19 cellular contexts compared by ENCODE assay signal in the genomic region with DNA sequence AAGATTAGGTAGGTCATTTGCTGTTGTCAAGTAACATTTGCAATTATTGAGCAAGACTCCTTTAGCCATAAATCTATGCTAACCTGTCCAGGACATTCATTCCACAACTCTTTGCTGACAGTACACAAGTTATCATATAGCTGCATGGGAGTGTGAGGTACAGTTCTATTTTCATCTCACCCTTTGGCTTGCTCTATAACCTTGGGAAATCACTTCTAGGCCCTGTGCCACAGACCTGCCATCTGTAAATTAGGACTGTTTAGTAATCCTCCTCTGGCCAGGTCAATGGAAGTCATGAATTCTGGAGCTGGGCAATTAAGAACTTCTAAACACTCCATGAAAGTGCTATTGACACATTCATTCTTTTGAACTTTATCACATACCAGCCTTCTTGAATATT. TPM values are rescaled to one million over a fixed set of nuclear protein-coding genes. Genes with fewer than 3 reads are reported as not detected.
DNase-seq lines count a peak whose midpoint lies in the region; ATAC-seq, FAIRE-seq and TF ChIP-seq lines count a peak whose summit lies in the region.
"Had no signal": no experiment of that assay in that cellular context is flagged by ENCODE, and none has a peak within 500 bp of the region (broad histone marks: within the 10 kb centered on the region; RNA-seq: fewer than 3 reads in every experiment).

No MANE protein-coding gene starts in this region.

- no peak overlapping the region for H3K27ac Mint-ChIP-seq in CD4-positive, alpha-beta memory T cell
- no peak overlapping the region for H3K27ac Mint-ChIP-seq in Caco-2 (ENCODE audit: unreplicated experiment)
- H3K27ac Mint-ChIP-seq: B cell; CD4-positive, alpha-beta T cell; H9 had no signal

- no peak overlapping the region for H3K4me3 Mint-ChIP-seq in CD4-positive, alpha-beta memory T cell
- no peak overlapping the region for H3K4me3 Mint-ChIP-seq in Caco-2 (ENCODE audit: unreplicated experiment)
- H3K4me3 Mint-ChIP-seq: B cell; CD4-positive, alpha-beta T cell; H9 had no signal

- H3K36me3 Mint-ChIP-seq in CD4-positive, alpha-beta memory T cell = no peaks in the 10 kb centered on the region
- H3K36me3 Mint-ChIP-seq in Caco-2 (ENCODE audit: insufficient read depth, unreplicated experiment) = no peaks in the 10 kb centered on the region

- TF ChIP-seq EP300 in K562 (IDR thresholded peaks at IDR 0.05; ENCODE audit: low read length) = no peak

- in situ Hi-C loops in K562 (cut with MboI) = no loop called here

- H3K27me3 Mint-ChIP-seq in CD4-positive, alpha-beta memory T cell = peaks cover 23 to 25% of the 10 kb centered on the region in 2 donors
- peaks cover 16% of the 10 kb centered on the region for H3K27me3 Mint-ChIP-seq in Caco-2 (ENCODE audit: insufficient read depth, unreplicated experiment)

- BruUV-seq in K562 (replicated peaks; lab: Mats Ljungman, UMichigan) (no TSS peak), Caco-2 (replicated peaks; lab: Mats Ljungman, UMichigan) (no TSS peak)

- CTCF ChIA-PET in K562 (lab: Yijun Ruan, JAX; ENCODE audit: low intra/inter-chr PET ratio) = no interaction called here
- CTCF ChIA-PET in CD4-positive, alpha-beta memory T cell (lab: Charles Lee; ENCODE audit: partially characterized antibody) = interaction anchor here (0.6 kb wide), 1 partner anchor 38 kb away, joined by 3 read pairs; no protein-coding TSS in a partner anchor
- CTCF ChIA-PET in Caco-2 (lab: Charles Lee) = no interaction called here

- H3K36me3 ChIP-seq in K562 (ENCODE audit: control insufficient read depth, insufficient read depth, low read length) = no peaks in the 10 kb centered on the region
- no peaks in the 10 kb centered on the region for H3K36me3 ChIP-seq in skeletal muscle tissue (ENCODE audit: control insufficient read depth in 3 of 3, insufficient read depth in 3 of 3, low read length in 3 of 3)
- no peaks in the 10 kb centered on the region for H3K36me3 ChIP-seq in CD4-positive, alpha-beta memory T cell (ENCODE audit: insufficient read depth, low read length)
- H3K36me3 ChIP-seq in Caco-2 (ENCODE audit: control insufficient read depth, insufficient read depth, low read length) = no peaks in the 10 kb centered on the region

- intact Hi-C loops in K562 (cut with micrococcal nuclease) = no loop called here
- intact Hi-C loops in right cardiac atrium (cut with DNase I) = no loop called here
- intact Hi-C loops in CD4-positive, alpha-beta memory T cell (cut with micrococcal nuclease) = no loop called here
- intact Hi-C loops in Caco-2 (cut with micrococcal nuclease; ENCODE audit: unreplicated experiment) = no loop called here

- TF ChIP-seq RAD21 in K562 (CRISPR knock-in tag; conservative IDR thresholded peaks at IDR 0.05 in 1 of 2, IDR thresholded peaks at IDR 0.05 in 1 of 2) = no peak

- DNase-seq in HTR-8/SVneo (ENCODE audit: insufficient read length, low spot score) = no peak
- no peak for DNase-seq in K562 (ENCODE audit: extremely low read depth in 1 of 4, low spot score in 3 of 4)
- DNase-seq in right cardiac atrium = no peak
- no peak for DNase-seq in CD4-positive, alpha-beta memory T cell
- DNase-seq in Caco-2 = no peak
- DNase-seq: C1 segment of cervical spinal cord; CD4-positive, alpha-beta T cell; DMS153; DMS79 treated with DMSO at 0.1 percent for 48 hours; EL; GOT3; H9 had no signal

- ATAC-seq in K562 = no peak
- ATAC-seq in right cardiac atrium = peak; percentile 46 to 76
- no peak for ATAC-seq in HG02678 (IDR thresholded peaks at IDR 0.05; ENCODE audit: unreplicated experiment)

- FAIRE-seq in HTR-8/SVneo (lab: Jason Lieb, UNC) (peak; percentile 9), K562 (lab: Jason Lieb, UNC) (no peak)
- FAIRE-seq: A204.1, D721Med, G401.6, GM12891 had no signal

- no peaks in the 10 kb centered on the region for H3K9me1 ChIP-seq in K562 (ENCODE audit: control insufficient read depth, insufficient read depth, low read length)

- no peak overlapping the region for H2AFZ ChIP-seq in K562 (ENCODE audit: low read depth, low read length)

- H3K79me2 ChIP-seq in K562 (ENCODE audit: control insufficient read depth, insufficient read depth, low read length) = no peaks in the 10 kb centered on the region

- H3K27ac ChIP-seq in K562 (ENCODE audit: extremely low read depth, low read depth, low read length) = no peak overlapping the region
- no peak overlapping the region for H3K27ac ChIP-seq in right cardiac atrium (ENCODE audit: low read length)
- H3K27ac ChIP-seq in skeletal muscle tissue (ENCODE audit: low read depth, low read length) = peak overlapping the region; percentile 70
- H3K27ac ChIP-seq in CD4-positive, alpha-beta memory T cell (ENCODE audit: low read depth, low read length) = no peak overlapping the region

- no peak for TF ChIP-seq POLR2A in K562 (conservative IDR thresholded peaks at IDR 0.05)

- peaks cover 11 to 15% of the 10 kb centered on the region in 2 experiments; a peak in 2 of 5 replicates for H3K27me3 ChIP-seq in K562 (ENCODE audit: control insufficient read depth in 2 of 2, insufficient read depth in 2 of 2, low read length in 2 of 2)
- no peaks in the 10 kb centered on the region for H3K27me3 ChIP-seq in right cardiac atrium (ENCODE audit: control insufficient read depth, insufficient read depth)
- H3K27me3 ChIP-seq in skeletal muscle tissue (ENCODE audit: control insufficient read depth in 3 of 3, insufficient read depth in 3 of 3, low read length in 3 of 3) = no peaks in the 10 kb centered on the region
- H3K27me3 ChIP-seq in CD4-positive, alpha-beta memory T cell (ENCODE audit: insufficient read depth, low read length) = no peaks in the 10 kb centered on the region
- H3K27me3 ChIP-seq in Caco-2 (replicated peaks; ENCODE audit: control insufficient read depth, insufficient read depth, low read length) = no peaks in the 10 kb centered on the region

- H3K9me3 Mint-ChIP-seq in CD4-positive, alpha-beta memory T cell = no peaks in the 10 kb centered on the region
- H3K9me3 Mint-ChIP-seq in Caco-2 (ENCODE audit: unreplicated experiment) = no peaks in the 10 kb centered on the region
- H3K9me3 Mint-ChIP-seq: CD4-positive, alpha-beta T cell; H9 had no signal

- H3K4me2 ChIP-seq in K562 (ENCODE audit: insufficient read depth, low read length) = no peak overlapping the region

- H3K4me3 ChIP-seq in K562 (no peak overlapping the region), right cardiac atrium (ENCODE audit: low read length) (no peak overlapping the region), skeletal muscle tissue (ENCODE audit: low read length in 3 of 3) (no peak overlapping the region), Caco-2 (ENCODE audit: low read depth, low read length) (no peak overlapping the region)
- no peak overlapping the region for H3K4me3 ChIP-seq in CD4-positive, alpha-beta memory T cell (ENCODE audit: low read length in 2 of 2)

- TF ChIP-seq CTCF in K562 (IDR thresholded peaks at IDR 0.05 in 2 of 3, conservative IDR thresholded peaks at IDR 0.05 in 1 of 3; ENCODE audit: insufficient read depth in 2 of 3, low read depth in 1 of 3, low read length in 3 of 3) (no peak), Caco-2 (IDR thresholded peaks at IDR 0.05; ENCODE audit: insufficient read depth in 1 of 2, low read depth in 1 of 2, low read length in 1 of 2, severe bottlenecking in 1 of 2, unreplicated experiment in 1 of 2) (no peak)

- H3K4me1 ChIP-seq in K562 (replicated peaks in 1 of 2; ENCODE audit: control insufficient read depth in 2 of 2, insufficient read depth in 2 of 2, low read length in 2 of 2) (no peaks in the 10 kb centered on the region), right cardiac atrium (ENCODE audit: control insufficient read depth, insufficient read depth, low read length) (peaks cover 2% of the 10 kb centered on the region), skeletal muscle tissue (ENCODE audit: control insufficient read depth in 3 of 3, insufficient read depth in 3 of 3, low read length in 3 of 3) (peaks cover 0 to 3% (median under 1%) of the 10 kb centered on the region in 3 donors), Caco-2 (no peaks in the 10 kb centered on the region)
- H3K4me1 ChIP-seq in CD4-positive, alpha-beta memory T cell (ENCODE audit: insufficient read depth, low read length) = no peaks in the 10 kb centered on the region

- H3K9ac ChIP-seq in K562 (ENCODE audit: insufficient read depth in 1 of 2, low read depth in 2 of 2, low read length in 2 of 2) (no peak overlapping the region), skeletal muscle tissue (ENCODE audit: low read depth in 1 of 3, low read length in 3 of 3) (no peak overlapping the region)

- POLR2A ChIA-PET in K562 (lab: Yijun Ruan, JAX) (interaction anchor here (1.2 kb wide), 1 partner anchor 17 kb away, joined by 3 read pairs; no protein-coding TSS in a partner anchor), Caco-2 (lab: Charles Lee) (no interaction called here)
- POLR2A ChIA-PET in CD4-positive, alpha-beta memory T cell (lab: Charles Lee; ENCODE audit: partially characterized antibody) = no interaction called here

- H4K20me1 ChIP-seq in K562 (replicated peaks; ENCODE audit: control insufficient read depth, insufficient read depth, low read length) = no peaks in the 10 kb centered on the region

- no peaks in the 10 kb centered on the region for H3K4me1 Mint-ChIP-seq in CD4-positive, alpha-beta memory T cell
- H3K4me1 Mint-ChIP-seq in Caco-2 (ENCODE audit: low read depth, unreplicated experiment) = no peaks in the 10 kb centered on the region
- H3K4me1 Mint-ChIP-seq: B cell had no signal

- no peaks in the 10 kb centered on the region for H3K9me3 ChIP-seq in K562 (replicated peaks; ENCODE audit: control insufficient read depth, insufficient read depth, low read depth, low read length)
- H3K9me3 ChIP-seq in right cardiac atrium (ENCODE audit: control insufficient read depth, low read length) = no peaks in the 10 kb centered on the region
- no peaks in the 10 kb centered on the region for H3K9me3 ChIP-seq in skeletal muscle tissue (ENCODE audit: control insufficient read depth in 3 of 3, low read length in 3 of 3)
- no peaks in the 10 kb centered on the region for H3K9me3 ChIP-seq in CD4-positive, alpha-beta memory T cell (ENCODE audit: control insufficient read depth in 1 of 2, low read length in 2 of 2)
- no peaks in the 10 kb centered on the region for H3K9me3 ChIP-seq in Caco-2

RNA-seq across cellular contexts. Expression of a gene that starts 34.6 kb away (rescaled TPM):
- 0.12 and 0.21 TPM in 2 replicates for total RNA-seq in K562 (2011; cell fraction: chromatin; rRNA removed; ENCODE audit: low replicate concordance)
- total RNA-seq in K562 (2011; cell fraction: nucleolus; rRNA removed) = 0.17 TPM in 1 of 2 replicates, not detected in the other
- 0.22 and 0.31 TPM in 2 replicates for total RNA-seq in K562 (2011; cell fraction: nucleoplasm; rRNA removed)
- 0.32 and 0.33 TPM in 2 replicates for total RNA-seq in K562 (2014; rRNA removed)
- total RNA-seq in K562 (2014; rRNA removed; fragmentation: Illumina TruSeq; extraction: Trizol) = 0.25 and 0.35 TPM in 2 replicates
- 0.11 and 0.18 TPM in 2 replicates for total RNA-seq in K562 (2015; rRNA removed; fragmentation: Illumina TruSeq; extraction: Trizol)
- 0.29 and 0.38 TPM in 2 replicates for total RNA-seq in K562 (2021)
- 0.03 and 0.22 TPM in 2 replicates for polyA plus RNA-seq in K562 (2011; rRNA removed)
- polyA plus RNA-seq in K562 (2011; cell fraction: cytosol; rRNA removed) = 0.01 and 0.03 TPM in 2 replicates
- 0.03 and 0.06 TPM in 2 replicates for polyA plus RNA-seq in K562 (2011; cell fraction: nucleus; rRNA removed)
- polyA plus RNA-seq in K562 (2012) = 0.36 and 0.54 TPM in 2 replicates
- 0.30 and 0.31 TPM in 2 replicates for polyA plus RNA-seq in K562 (2014; fragmentation: Illumina TruSeq; extraction: Trizol)
- polyA plus RNA-seq in K562 (2014; fragmentation: Nextera tagmentation; extraction: Ambion mirVana) = under 1 TPM; 0.18 to 0.27 TPM
- polyA plus RNA-seq in K562 (2014; rRNA removed) = 0.20 and 0.24 TPM in 2 replicates
- 0.12 and 0.28 TPM in 2 replicates for polyA minus RNA-seq in K562 (2011; rRNA and poly(A)+ RNA removed)
- not detected in 2 replicates for polyA minus RNA-seq in K562 (2011; cell fraction: cytosol; rRNA and poly(A)+ RNA removed)
- polyA minus RNA-seq in K562 (2011; cell fraction: nucleus; rRNA and poly(A)+ RNA removed) = 0.11 TPM in 1 of 2 replicates, not detected in the other
- 10 to 100 TPM; 21.5 to 34.5 (median 30.9) TPM for total RNA-seq in right cardiac atrium
- polyA plus RNA-seq in right cardiac atrium = 14.2 TPM
- total RNA-seq in skeletal muscle tissue = 5.7 TPM
- total RNA-seq in CD4-positive, alpha-beta memory T cell = 10 to 100 TPM in 1 of 2 experiments, 1 to 10 TPM in 1; 9.9 to 11.0 TPM
- 1 to 10 TPM; 1.7 TPM for polyA plus RNA-seq in CD4-positive, alpha-beta memory T cell
- total RNA-seq in Caco-2 (2022) = 9.1 and 9.9 TPM in 2 replicates

Comparison
In these comparisons a context has a peak if more than half of its experiments do, and no peak if none do; other contexts are left out.
1. ATAC-seq: peak in right cardiac atrium (2 of 2); none in K562 (single experiment) and HG02678 (single experiment).